In the genomic region with DNA sequence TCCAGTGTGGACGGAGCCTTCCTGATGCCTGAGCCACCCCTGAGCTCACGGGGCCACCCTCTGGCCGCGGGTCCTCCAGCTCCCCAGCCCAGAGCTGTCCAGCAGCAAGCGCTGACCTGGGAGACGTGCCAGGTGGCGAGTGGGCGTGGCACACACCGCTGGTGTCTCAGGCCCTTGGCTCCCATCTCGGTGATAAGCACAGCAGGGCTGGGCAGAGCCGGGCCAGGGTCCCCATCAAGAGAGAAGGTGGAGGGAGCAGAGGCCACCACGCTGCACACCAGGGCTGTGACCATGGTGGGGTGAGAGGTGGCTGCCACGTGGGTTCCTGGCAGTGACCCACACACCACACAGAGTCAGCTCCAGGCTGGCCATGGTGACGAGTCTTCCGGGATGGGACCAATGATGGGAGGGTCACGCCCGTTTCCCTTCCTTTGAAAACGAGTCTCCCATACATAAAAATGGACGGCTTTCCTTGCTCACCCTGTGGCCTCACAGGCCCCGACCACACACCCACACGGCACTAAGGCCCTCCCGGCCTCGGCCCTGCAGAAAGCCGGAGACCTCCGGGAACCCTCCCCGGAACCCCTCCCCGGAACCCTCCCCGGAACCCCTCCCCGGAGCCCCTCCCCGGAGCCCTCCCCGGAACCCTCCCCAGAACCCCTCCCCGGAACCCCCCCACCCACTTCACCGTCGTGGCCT, we compare ENCODE assay signal across 1 cellular context.
TF ChIP-seq lines count a peak whose summit lies in the region.

No MANE protein-coding gene starts in this region.

TF ChIP-seq in H1, 55 proteins besides CTCF, POLR2A, EP300 and RAD21:
- TF ChIP-seq, protein P1, sequence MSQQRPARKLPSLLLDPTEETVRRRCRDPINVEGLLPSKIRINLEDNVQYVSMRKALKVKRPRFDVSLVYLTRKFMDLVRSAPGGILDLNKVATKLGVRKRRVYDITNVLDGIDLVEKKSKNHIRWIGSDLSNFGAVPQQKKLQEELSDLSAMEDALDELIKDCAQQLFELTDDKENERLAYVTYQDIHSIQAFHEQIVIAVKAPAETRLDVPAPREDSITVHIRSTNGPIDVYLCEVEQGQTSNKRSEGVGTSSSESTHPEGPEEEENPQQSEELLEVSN (IDR thresholded peaks at IDR 0.05): no peak
- TF ChIP-seq POU5F1 (IDR thresholded peaks at IDR 0.05; ENCODE audit: low read depth, low read length) (no peak), KDM4A (IDR thresholded peaks at IDR 0.05; ENCODE audit: low read depth, low read length, severe bottlenecking) (no peak), JUN (IDR thresholded peaks at IDR 0.05; ENCODE audit: low read depth, low read length) (no peak), BACH1 (IDR thresholded peaks at IDR 0.05; ENCODE audit: low read length) (no peak), GABPA (IDR thresholded peaks at IDR 0.05; ENCODE audit: borderline replicate concordance, insufficient read depth, low read length) (no peak), PHF8 (conservative IDR thresholded peaks at IDR 0.05; ENCODE audit: low read depth, low read length) (no peak), SRF (IDR thresholded peaks at IDR 0.05; ENCODE audit: low read depth, low read length) (no peak), CEBPB (IDR thresholded peaks at IDR 0.05; ENCODE audit: low read depth, low read length) (no peak), SP1 (IDR thresholded peaks at IDR 0.05; ENCODE audit: low read depth, low read length) (no peak), EZH2 (IDR thresholded peaks at IDR 0.05; ENCODE audit: low read depth, low read length, severe bottlenecking) (no peak), YY1 (IDR thresholded peaks at IDR 0.05; ENCODE audit: low read depth, low read length) (no peak), SUZ12 (IDR thresholded peaks at IDR 0.05; ENCODE audit: low read length) (no peak), POLR2AphosphoS5 (IDR thresholded peaks at IDR 0.05; ENCODE audit: low read depth, low read length) (no peak), KDM1A (IDR thresholded peaks at IDR 0.05; ENCODE audit: borderline replicate concordance, low read length) (no peak), NRF1 (IDR thresholded peaks at IDR 0.05; ENCODE audit: low read depth, low read length) (no peak)
- TF ChIP-seq, protein P2, sequence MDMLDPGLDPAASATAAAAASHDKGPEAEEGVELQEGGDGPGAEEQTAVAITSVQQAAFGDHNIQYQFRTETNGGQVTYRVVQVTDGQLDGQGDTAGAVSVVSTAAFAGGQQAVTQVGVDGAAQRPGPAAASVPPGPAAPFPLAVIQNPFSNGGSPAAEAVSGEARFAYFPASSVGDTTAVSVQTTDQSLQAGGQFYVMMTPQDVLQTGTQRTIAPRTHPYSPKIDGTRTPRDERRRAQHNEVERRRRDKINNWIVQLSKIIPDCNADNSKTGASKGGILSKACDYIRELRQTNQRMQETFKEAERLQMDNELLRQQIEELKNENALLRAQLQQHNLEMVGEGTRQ (IDR thresholded peaks at IDR 0.05; ENCODE audit: low read length): no peak
